In genomic region chr5:75463726-75464125, GRCh38 we compare ENCODE assay signal across 31 cellular contexts. TPM values are rescaled to one million over a fixed set of nuclear protein-coding genes. Genes with fewer than 3 reads are reported as not detected.
DNase-seq lines count a peak whose midpoint lies in the region; ATAC-seq and TF ChIP-seq lines count a peak whose summit lies in the region.
"Had no signal": no experiment of that assay in that cellular context is flagged by ENCODE, and none has a peak within 500 bp of the region (broad histone marks: within the 10 kb centered on the region; RNA-seq: fewer than 3 reads in every experiment).

No MANE protein-coding gene starts in this region.

- BruUV-seq in PC-9 (replicated peaks; lab: Mats Ljungman, UMichigan): no TSS peak

- H3K9me2 ChIP-seq in PC-9 (ENCODE audit: insufficient read depth): no peaks in the 10 kb centered on the region

- no peaks in the 10 kb centered on the region for H3K27me3 Mint-ChIP-seq in natural killer cell (ENCODE audit: low read depth in 2 of 2)
- no peaks in the 10 kb centered on the region for H3K27me3 Mint-ChIP-seq in stimulated activated naive B cell treated with anti-CD40 and anti-IgM and Interleukin-4, amounts not matched to agents 10 μg/mL and 1 μg/mL and 100 μg/mL, for 72 hours
- H3K27me3 Mint-ChIP-seq: CD4-positive, alpha-beta T cell; naive thymus-derived CD8-positive, alpha-beta T cell; stimulated activated naive CD8-positive, alpha-beta T cell treated with anti-CD3 and anti-CD28 coated beads, Interleukin-15, amount 100 ng/mL, for 72 hours had no signal

- peaks cover 4% of the 10 kb centered on the region; the same call in 1 of the 2 replicates for H3K36me3 ChIP-seq in PC-9 (ENCODE audit: low read depth)
- H3K36me3 ChIP-seq: gastrocnemius medialis, ovary had no signal

- H3K27ac ChIP-seq in PC-9: peak overlapping the region; percentile 54
- H3K27ac ChIP-seq in epithelial cell of prostate: peak overlapping the region; percentile 50
- H3K27ac ChIP-seq: dorsolateral prefrontal cortex, gastrocnemius medialis, ovary, tibial nerve had no signal

- no peak overlapping the region for H2AFZ ChIP-seq in PC-9

- peaks cover 3% of the 10 kb centered on the region; the same call in 1 of the 2 replicates for H3F3A ChIP-seq in PC-9 (ENCODE audit: insufficient read depth, low read depth)

- peak overlapping the region; percentile 1 to 19 for H3K27ac Mint-ChIP-seq in natural killer cell
- H3K27ac Mint-ChIP-seq in stimulated activated naive B cell treated with anti-CD40 and anti-IgM and Interleukin-4, amounts not matched to agents 10 μg/mL and 1 μg/mL and 100 μg/mL, for 72 hours: no peak overlapping the region
- H3K27ac Mint-ChIP-seq: activated naive CD4-positive, alpha-beta T cell treated with anti-CD3 and anti-CD28 coated beads for 36 hours; CD4-positive, alpha-beta T cell; stimulated activated naive CD8-positive, alpha-beta T cell treated with anti-CD3 and anti-CD28 coated beads, Interleukin-15, amount 100 ng/mL, for 72 hours had no signal

- peaks cover under 1 to 2% of the 10 kb centered on the region in 2 donors for H3K9me3 Mint-ChIP-seq in natural killer cell
- H3K9me3 Mint-ChIP-seq in stimulated activated naive B cell treated with anti-CD40 and anti-IgM and Interleukin-4, amounts not matched to agents 10 μg/mL and 1 μg/mL and 100 μg/mL, for 72 hours: peaks cover 3 to 5% of the 10 kb centered on the region in 2 donors
- H3K9me3 Mint-ChIP-seq: CD4-positive, alpha-beta T cell had no signal

- POLR2A ChIA-PET in PC-9 (lab: Charles Lee; ENCODE audit: unreplicated experiment): no interaction called here

- 0 out of 2 replicates have a peak, but pooled peaks cover 4% of the 10 kb centered on the region for H3K79me2 ChIP-seq in PC-9 (ENCODE audit: low read depth)

- TF ChIP-seq CTCF in PC-9 (conservative IDR thresholded peaks at IDR 0.05) (no peak), natural killer cell (IDR thresholded peaks at IDR 0.05) (no peak)

- H3K9me3 ChIP-seq in PC-9 (ENCODE audit: insufficient read depth, low read depth): peaks cover 6% of the 10 kb centered on the region
- H3K9me3 ChIP-seq: ovary had no signal

- 0 out of 2 replicates have a peak overlapping the region, but pooled peaks have one; percentile 3 for H3K4me2 ChIP-seq in PC-9

- H3K36me3 Mint-ChIP-seq in natural killer cell: peaks cover 4% of the 10 kb centered on the region
- H3K36me3 Mint-ChIP-seq in stimulated activated naive B cell treated with anti-CD40 and anti-IgM and Interleukin-4, amounts not matched to agents 10 μg/mL and 1 μg/mL and 100 μg/mL, for 72 hours: peaks cover 12 to 31% of the 10 kb centered on the region in 2 donors

- no peaks in the 10 kb centered on the region for H3K27me3 ChIP-seq in PC-9 (ENCODE audit: insufficient read depth, low read depth)
- H3K27me3 ChIP-seq: dorsolateral prefrontal cortex, gastrocnemius medialis, ovary, tibial nerve had no signal

- intact Hi-C loops in PC-9 (cut with micrococcal nuclease; ENCODE audit: unreplicated experiment): no loop called here
- intact Hi-C loops in natural killer cell (cut with micrococcal nuclease): no loop called here

- H3K4me3 ChIP-seq in Jurkat, Clone E6-1 (ENCODE audit: low read length): no peak overlapping the region
- H3K4me3 ChIP-seq in PC-9: no peak overlapping the region
- H3K4me3 ChIP-seq: dorsolateral prefrontal cortex, gastrocnemius medialis, ovary, tibial nerve had no signal

- peaks cover 18% of the 10 kb centered on the region for H3K4me1 ChIP-seq in PC-9 (replicated peaks; ENCODE audit: insufficient read depth)

- H3K4me1 Mint-ChIP-seq in natural killer cell: peaks cover 61 to 62% of the 10 kb centered on the region in 2 donors
- peaks cover 28 to 60% of the 10 kb centered on the region in 2 donors for H3K4me1 Mint-ChIP-seq in stimulated activated naive B cell treated with anti-CD40 and anti-IgM and Interleukin-4, amounts not matched to agents 10 μg/mL and 1 μg/mL and 100 μg/mL, for 72 hours

- ATAC-seq in natural killer cell: peak in 1 of 3 donors; percentile 21
- no peak for ATAC-seq in stimulated activated naive B cell treated with anti-CD40 and anti-IgM and Interleukin-4, amounts not matched to agents 10 μg/mL and 1 μg/mL and 100 μg/mL, for 72 hours (replicated peaks)
- ATAC-seq: activated T-cell treated with anti-CD3 and anti-CD28 coated beads, Interleukin-2, amount 50 U/mL, for 4 hours; gastrocnemius medialis; HCT116; left cardiac atrium; naive thymus-derived CD8-positive, alpha-beta T cell; right cardiac atrium; stimulated activated naive CD8-positive, alpha-beta T cell treated with anti-CD3 and anti-CD28 coated beads, Interleukin-15, amount 100 ng/mL, for 72 hours had no signal

- H4K20me1 ChIP-seq in PC-9 (ENCODE audit: insufficient read depth): no peaks in the 10 kb centered on the region; the same call in 1 of the 2 replicates

- peak; percentile 59 for DNase-seq in Jurkat, Clone E6-1 (ENCODE audit: low read depth, low spot score)
- DNase-seq in PC-9: peak; percentile 35 to 60
- DNase-seq in epithelial cell of prostate (ENCODE audit: low read depth, low spot score): no peak
- no peak for DNase-seq in natural killer cell
- no peak for DNase-seq in foreskin melanocyte
- no peak for DNase-seq in DMS 273 (lab: John Stamatoyannopoulos, UW; ENCODE audit: unreplicated experiment)
- DNase-seq in stimulated activated naive B cell treated with anti-CD40 and anti-IgM and Interleukin-4, amounts not matched to agents 10 μg/mL and 1 μg/mL and 100 μg/mL, for 72 hours: no peak
- DNase-seq in NCI-H1694 (lab: John Stamatoyannopoulos, UW): no peak
- DNase-seq: activated naive CD4-positive, alpha-beta T cell treated with anti-CD3 and anti-CD28 coated beads for 36 hours; activated T-cell treated with anti-CD3 and anti-CD28 coated beads, Interleukin-2, amount 50 U/mL, for 4 hours; anterior cingulate cortex; caudate nucleus; CD4-positive, alpha-beta T cell; DMS153; dorsolateral prefrontal cortex; erythroblast; gastrocnemius medialis; GF-D8; left cardiac atrium; naive thymus-derived CD8-positive, alpha-beta T cell; NCI-H1092; NCI-H2081; NCI-H526 treated with DMSO at 0.1 percent for 48 hours; ovary; right cardiac atrium; Right ventricle myocardium superior; stimulated activated CD4-positive, alpha-beta T cell treated with anti-CD3 and anti-CD28 coated beads, Interleukin-12 subunit alpha, Interleukin-12 subunit beta, amount 100 ng/mL, for 4 hours; stimulated activated naive CD8-positive, alpha-beta T cell treated with anti-CD3 and anti-CD28 coated beads, Interleukin-15, amount 100 ng/mL, for 72 hours; SW 1271 had no signal

- H3K4me3 Mint-ChIP-seq in natural killer cell: no peak overlapping the region
- no peak overlapping the region for H3K4me3 Mint-ChIP-seq in stimulated activated naive B cell treated with anti-CD40 and anti-IgM and Interleukin-4, amounts not matched to agents 10 μg/mL and 1 μg/mL and 100 μg/mL, for 72 hours
- H3K4me3 Mint-ChIP-seq: activated naive CD4-positive, alpha-beta T cell treated with anti-CD3 and anti-CD28 coated beads for 36 hours; activated T-cell treated with anti-CD3 and anti-CD28 coated beads, Interleukin-2, amount 50 U/mL, for 4 hours; CD4-positive, alpha-beta T cell; naive thymus-derived CD8-positive, alpha-beta T cell; stimulated activated naive CD8-positive, alpha-beta T cell treated with anti-CD3 and anti-CD28 coated beads, Interleukin-15, amount 100 ng/mL, for 72 hours had no signal

- CTCF ChIA-PET in PC-9 (lab: Charles Lee): no interaction called here

RNA-seq across cellular contexts. Expression of gene CERT1, which starts 47.7 kb away (rescaled TPM):
- 15.4 TPM for polyA plus RNA-seq in Jurkat, Clone E6-1 (2012; ENCODE audit: insufficient read depth, insufficient read length)
- 17.6 and 19.5 TPM in 2 replicates for total RNA-seq in PC-9 (2021)
- total RNA-seq in natural killer cell: 10 to 100 TPM; 50.1 to 51.4 (median 50.2) TPM

RNA-seq across cellular contexts. Expression of gene POLK, which starts 48.0 kb away (rescaled TPM):
- polyA plus RNA-seq in Jurkat, Clone E6-1 (2012; ENCODE audit: insufficient read depth, insufficient read length): 20.4 TPM
- total RNA-seq in PC-9 (2021) (19.2 and 20.9 TPM in 2 replicates), natural killer cell (10 to 100 TPM; 16.8 to 21.5 (median 21.4) TPM)

Comparison
In these comparisons a context has a peak if more than half of its experiments do, and no peak if none do; other contexts are left out.
1. DNase-seq: peak in Jurkat, Clone E6-1 (single experiment) and PC-9 (2 of 2); none in epithelial cell of prostate (single experiment), natural killer cell (single experiment), foreskin melanocyte (single experiment), DMS 273 (single experiment), stimulated activated naive B cell treated with anti-CD40 and anti-IgM and Interleukin-4, amounts not matched to agents 10 μg/mL and 1 μg/mL and 100 μg/mL, for 72 hours (single experiment) and NCI-H1694 (single experiment).